Comparison of ENCODE assay signal across 8 cellular contexts in genomic region chr2:241858206-241859016, GRCh38. TPM values are rescaled to one million over a fixed set of nuclear protein-coding genes. Genes with fewer than 3 reads are reported as not detected.
DNase-seq lines count a peak whose midpoint lies in the region; ATAC-seq and TF ChIP-seq lines count a peak whose summit lies in the region.

PDCD1 (minus strand) TSS chr2:241858894; CDS start chr2:241858838, 56 bp downstream.

- no peak for DNase-seq in OCI-LY7 (ENCODE audit: low spot score)
- DNase-seq in activated naive CD8-positive, alpha-beta T cell treated with anti-CD3 and anti-CD28 coated beads, Interleukin-2, amount 50 U/mL, for 24 hours = peak; percentile 77
- DNase-seq in memory B cell (ENCODE audit: low spot score in 2 of 2) = peak in 1 of 2 donors; percentile 35
- DNase-seq in HT-29 (ENCODE audit: low spot score) = no peak
- no peak for DNase-seq in putamen (ENCODE audit: low spot score)

- peak within 1 kb of the TSS; percentile 94 for H3K27ac Mint-ChIP-seq in activated naive CD8-positive, alpha-beta T cell treated with anti-CD3 and anti-CD28 coated beads, Interleukin-2, amount 50 U/mL, for 24 hours
- H3K27ac Mint-ChIP-seq in memory B cell = peak within 1 kb of the TSS; percentile 94
- peak within 1 kb of the TSS; percentile 98 for H3K27ac Mint-ChIP-seq in stimulated activated naive CD8-positive, alpha-beta T cell treated with anti-CD3 and anti-CD28 coated beads, Interleukin-15, Interleukin-2, amounts not matched to agents 100 ng/mL and 50 ng/mL, for 24 hours

- peak within 1 kb of the TSS; percentile 57 for H3K4me2 ChIP-seq in OCI-LY7 (ENCODE audit: low read length)

- no peaks in the 10 kb centered on the region for H3K9me3 Mint-ChIP-seq in activated naive CD8-positive, alpha-beta T cell treated with anti-CD3 and anti-CD28 coated beads, Interleukin-2, amount 50 U/mL, for 24 hours
- no peaks in the 10 kb centered on the region for H3K9me3 Mint-ChIP-seq in memory B cell
- H3K9me3 Mint-ChIP-seq in stimulated activated naive CD8-positive, alpha-beta T cell treated with anti-CD3 and anti-CD28 coated beads, Interleukin-15, Interleukin-2, amounts not matched to agents 100 ng/mL and 50 ng/mL, for 24 hours = no peaks in the 10 kb centered on the region

- no peaks in the 10 kb centered on the region for H3K9me3 ChIP-seq in OCI-LY7 (ENCODE audit: low read length)

- no TSS peak for BruUV-seq in OCI-LY7 (replicated peaks; lab: Mats Ljungman, UMichigan)

- H2AFZ ChIP-seq in OCI-LY7 (ENCODE audit: low read length) = peak within 1 kb of the TSS; percentile 62; the same call in 1 of the 2 replicates

- no peak for TF ChIP-seq CTCF in OCI-LY7 (conservative IDR thresholded peaks at IDR 0.05; ENCODE audit: low read length)

- peaks cover 14% of the 10 kb centered on the region for H3K4me1 ChIP-seq in OCI-LY7 (ENCODE audit: insufficient read depth, low read length, poor library complexity, severe bottlenecking)

- H3K27me3 Mint-ChIP-seq in activated naive CD8-positive, alpha-beta T cell treated with anti-CD3 and anti-CD28 coated beads, Interleukin-2, amount 50 U/mL, for 24 hours = peaks cover 7% of the 10 kb centered on the region
- H3K27me3 Mint-ChIP-seq in memory B cell = peaks cover 12% of the 10 kb centered on the region
- peaks cover 4% of the 10 kb centered on the region for H3K27me3 Mint-ChIP-seq in stimulated activated naive CD8-positive, alpha-beta T cell treated with anti-CD3 and anti-CD28 coated beads, Interleukin-15, Interleukin-2, amounts not matched to agents 100 ng/mL and 50 ng/mL, for 24 hours

- H3K36me3 ChIP-seq in OCI-LY7 (ENCODE audit: insufficient read depth, low read length) = no peaks in the 10 kb centered on the region

- POLR2A ChIA-PET in OCI-LY7 (lab: Charles Lee) = no interaction called here

- ATAC-seq in GM19438 (IDR thresholded peaks at IDR 0.05; ENCODE audit: low read depth, unreplicated experiment) (peak; percentile 37), memory B cell (ENCODE audit: low read depth) (peak; percentile 47), HG02588 (IDR thresholded peaks at IDR 0.05; ENCODE audit: unreplicated experiment) (no peak)
- ATAC-seq in activated naive CD8-positive, alpha-beta T cell treated with anti-CD3 and anti-CD28 coated beads, Interleukin-2, amount 50 U/mL, for 24 hours = peak; percentile 38

- peaks cover 51% of the 10 kb centered on the region for H3K4me1 Mint-ChIP-seq in activated naive CD8-positive, alpha-beta T cell treated with anti-CD3 and anti-CD28 coated beads, Interleukin-2, amount 50 U/mL, for 24 hours
- H3K4me1 Mint-ChIP-seq in memory B cell = peaks cover 21% of the 10 kb centered on the region
- peaks cover 57% of the 10 kb centered on the region for H3K4me1 Mint-ChIP-seq in stimulated activated naive CD8-positive, alpha-beta T cell treated with anti-CD3 and anti-CD28 coated beads, Interleukin-15, Interleukin-2, amounts not matched to agents 100 ng/mL and 50 ng/mL, for 24 hours (ENCODE audit: low read depth)

- H3K4me3 ChIP-seq in OCI-LY7 (ENCODE audit: low read depth, low read length, poor library complexity, severe bottlenecking) = no peak within 1 kb of the TSS

- H3K36me3 Mint-ChIP-seq in activated naive CD8-positive, alpha-beta T cell treated with anti-CD3 and anti-CD28 coated beads, Interleukin-2, amount 50 U/mL, for 24 hours (ENCODE audit: low read depth) = peaks cover 14% of the 10 kb centered on the region
- no peaks in the 10 kb centered on the region for H3K36me3 Mint-ChIP-seq in memory B cell
- H3K36me3 Mint-ChIP-seq in stimulated activated naive CD8-positive, alpha-beta T cell treated with anti-CD3 and anti-CD28 coated beads, Interleukin-15, Interleukin-2, amounts not matched to agents 100 ng/mL and 50 ng/mL, for 24 hours (ENCODE audit: low read depth) = peaks cover 14% of the 10 kb centered on the region

- H3K79me2 ChIP-seq in OCI-LY7 (ENCODE audit: insufficient read depth, low read depth, low read length) = no peaks in the 10 kb centered on the region

- peak within 1 kb of the TSS; percentile 87 for H3K4me3 Mint-ChIP-seq in activated naive CD8-positive, alpha-beta T cell treated with anti-CD3 and anti-CD28 coated beads, Interleukin-2, amount 50 U/mL, for 24 hours
- peak within 1 kb of the TSS; percentile 88 for H3K4me3 Mint-ChIP-seq in memory B cell
- H3K4me3 Mint-ChIP-seq in stimulated activated naive CD8-positive, alpha-beta T cell treated with anti-CD3 and anti-CD28 coated beads, Interleukin-15, Interleukin-2, amounts not matched to agents 100 ng/mL and 50 ng/mL, for 24 hours = peak within 1 kb of the TSS; percentile 88

- intact Hi-C loops in OCI-LY7 (cut with micrococcal nuclease; ENCODE audit: unreplicated experiment) = no loop called here

- CTCF ChIA-PET in OCI-LY7 (lab: Charles Lee; ENCODE audit: unreplicated experiment) = no interaction called here

- H4K20me1 ChIP-seq in OCI-LY7 (ENCODE audit: insufficient read depth, low read length) = no peaks in the 10 kb centered on the region

- H3K27ac ChIP-seq in OCI-LY7 (ENCODE audit: low read depth, low read length, poor library complexity, severe bottlenecking) = no peak within 1 kb of the TSS

- H3K9me2 ChIP-seq in OCI-LY7 (ENCODE audit: insufficient read depth, low read length) = no peaks in the 10 kb centered on the region

RNA-seq across cellular contexts. Expression of gene PDCD1, which starts in this region (rescaled TPM):
- total RNA-seq in OCI-LY7 (2014; rRNA removed; shearing (Covaris generic)) = not detected in 2 replicates
- total RNA-seq in OCI-LY7 (2022) = not detected in 2 replicates
- not detected in 2 replicates for total RNA-seq in HT-29 (2014; rRNA removed; shearing (Covaris generic))
